13 cellular contexts compared by ENCODE assay signal in genomic region chr16:29852654-29853053, GRCh38. TPM values are rescaled to one million over a fixed set of nuclear protein-coding genes. Genes with fewer than 3 reads are reported as not detected.
DNase-seq lines count a peak whose midpoint lies in the region; ATAC-seq, FAIRE-seq and TF ChIP-seq lines count a peak whose summit lies in the region.
"Had no signal": no experiment of that assay in that cellular context is flagged by ENCODE, and none has a peak within 500 bp of the region (broad histone marks: within the 10 kb centered on the region; RNA-seq: fewer than 3 reads in every experiment).

No MANE protein-coding gene starts in this region.

- H3K9me3 Mint-ChIP-seq in astrocyte (ENCODE audit: unreplicated experiment) = no peaks in the 10 kb centered on the region
- H3K9me3 Mint-ChIP-seq in stimulated activated naive B cell treated with anti-CD40 and anti-IgM and Interleukin-4, amounts not matched to agents 10 μg/mL and 1 μg/mL and 100 μg/mL, for 72 hours = no peaks in the 10 kb centered on the region
- H3K9me3 Mint-ChIP-seq: T-helper 1 cell treated with Interleukin-12 subunit alpha and Interleukin-12 subunit beta and Interleukin-4 antibody, amounts not matched to agents 30 μg/mL and 1 μg/mL, for 36 hours had no signal

- TF ChIP-seq CTCF in astrocyte (IDR thresholded peaks at IDR 0.05; ENCODE audit: insufficient read depth, low read depth, low read length) = no peak

- ATAC-seq in right cardiac atrium = peak; percentile 45 to 53
- no peak for ATAC-seq in stimulated activated naive B cell treated with anti-CD40 and anti-IgM and Interleukin-4, amounts not matched to agents 10 μg/mL and 1 μg/mL and 100 μg/mL, for 72 hours (replicated peaks)
- ATAC-seq in GM21576 (IDR thresholded peaks at IDR 0.05; ENCODE audit: unreplicated experiment) = no peak
- ATAC-seq: left colon had no signal

- H3K36me3 Mint-ChIP-seq in astrocyte (ENCODE audit: low read depth, unreplicated experiment) = peaks cover 2% of the 10 kb centered on the region
- peaks cover 19 to 25% of the 10 kb centered on the region in 2 donors for H3K36me3 Mint-ChIP-seq in stimulated activated naive B cell treated with anti-CD40 and anti-IgM and Interleukin-4, amounts not matched to agents 10 μg/mL and 1 μg/mL and 100 μg/mL, for 72 hours

- H3K36me3 ChIP-seq in astrocyte (ENCODE audit: insufficient read depth, low read length) = peaks cover 5% of the 10 kb centered on the region
- H3K36me3 ChIP-seq: BE2C had no signal

- H3K27ac Mint-ChIP-seq in astrocyte (ENCODE audit: unreplicated experiment) = no peak overlapping the region
- no peak overlapping the region for H3K27ac Mint-ChIP-seq in stimulated activated naive B cell treated with anti-CD40 and anti-IgM and Interleukin-4, amounts not matched to agents 10 μg/mL and 1 μg/mL and 100 μg/mL, for 72 hours
- H3K27ac Mint-ChIP-seq: T-helper 1 cell treated with Interleukin-12 subunit alpha and Interleukin-12 subunit beta and Interleukin-4 antibody, amounts not matched to agents 30 μg/mL and 1 μg/mL, for 36 hours had no signal

- H3K4me2 ChIP-seq in astrocyte (ENCODE audit: low read length) = no peak overlapping the region

- H3K27ac ChIP-seq in astrocyte (ENCODE audit: low read depth, low read length) (no peak overlapping the region), right cardiac atrium (ENCODE audit: low read length) (no peak overlapping the region)
- H3K27ac ChIP-seq: parathyroid adenoma had no signal

- DNase-seq in AG08396 (ENCODE audit: low spot score) = peak; percentile 28
- DNase-seq in astrocyte (ENCODE audit: low read depth) = peak; percentile 22
- DNase-seq in right cardiac atrium = no peak
- DNase-seq in stimulated activated naive B cell treated with anti-CD40 and anti-IgM and Interleukin-4, amounts not matched to agents 10 μg/mL and 1 μg/mL and 100 μg/mL, for 72 hours = no peak
- no peak for DNase-seq in activated naive CD4-positive, alpha-beta T cell (lab: John Stamatoyannopoulos, UW)
- DNase-seq: amniotic stem cell, BE2C, left colon, NCI-H526 had no signal

- H3K27me3 Mint-ChIP-seq in astrocyte (ENCODE audit: low read depth, unreplicated experiment) = no peaks in the 10 kb centered on the region
- H3K27me3 Mint-ChIP-seq in stimulated activated naive B cell treated with anti-CD40 and anti-IgM and Interleukin-4, amounts not matched to agents 10 μg/mL and 1 μg/mL and 100 μg/mL, for 72 hours = no peaks in the 10 kb centered on the region

- H3K9ac ChIP-seq in astrocyte (ENCODE audit: low read length) = no peak overlapping the region
- H3K9ac ChIP-seq: parathyroid adenoma had no signal

- H3K4me1 ChIP-seq in astrocyte (ENCODE audit: insufficient read depth, low read length) (peaks cover 3% of the 10 kb centered on the region), right cardiac atrium (ENCODE audit: control insufficient read depth, insufficient read depth, low read length) (no peaks in the 10 kb centered on the region)
- H3K4me1 ChIP-seq: parathyroid adenoma had no signal

- H3K9me3 ChIP-seq in astrocyte (ENCODE audit: insufficient read depth, low read depth, low read length) = no peaks in the 10 kb centered on the region
- no peaks in the 10 kb centered on the region for H3K9me3 ChIP-seq in right cardiac atrium (ENCODE audit: control insufficient read depth, low read length)
- H3K9me3 ChIP-seq: BE2C had no signal

- peaks cover 12% of the 10 kb centered on the region for H4K20me1 ChIP-seq in astrocyte (ENCODE audit: insufficient read depth, low read length)

- no peak overlapping the region for H2AFZ ChIP-seq in astrocyte (ENCODE audit: low read depth, low read length)
- H2AFZ ChIP-seq: parathyroid adenoma had no signal

- 35% methylated on average over 7 of the region's 7 CpGs for WGBS in right cardiac atrium

- H3K4me1 Mint-ChIP-seq in astrocyte (ENCODE audit: low read depth, unreplicated experiment) = peaks cover 8% of the 10 kb centered on the region
- peaks cover 4 to 5% of the 10 kb centered on the region in 2 donors for H3K4me1 Mint-ChIP-seq in stimulated activated naive B cell treated with anti-CD40 and anti-IgM and Interleukin-4, amounts not matched to agents 10 μg/mL and 1 μg/mL and 100 μg/mL, for 72 hours

- no peaks in the 10 kb centered on the region for H3K27me3 ChIP-seq in astrocyte (ENCODE audit: insufficient read depth, low read length)
- no peaks in the 10 kb centered on the region for H3K27me3 ChIP-seq in right cardiac atrium (ENCODE audit: control insufficient read depth, insufficient read depth)
- H3K27me3 ChIP-seq: BE2C had no signal

- H3K4me3 Mint-ChIP-seq in astrocyte (ENCODE audit: unreplicated experiment) = no peak overlapping the region
- H3K4me3 Mint-ChIP-seq in stimulated activated naive B cell treated with anti-CD40 and anti-IgM and Interleukin-4, amounts not matched to agents 10 μg/mL and 1 μg/mL and 100 μg/mL, for 72 hours = no peak overlapping the region
- H3K4me3 Mint-ChIP-seq: T-helper 1 cell treated with Interleukin-12 subunit alpha and Interleukin-12 subunit beta and Interleukin-4 antibody, amounts not matched to agents 30 μg/mL and 1 μg/mL, for 36 hours had no signal

- intact Hi-C loops in right cardiac atrium (cut with DNase I) = no loop called here

- FAIRE-seq in astrocyte (lab: Jason Lieb, UNC) = no peak
- FAIRE-seq: G401.6 had no signal

- H3K4me3 ChIP-seq in astrocyte (ENCODE audit: insufficient read depth, low read depth, low read length) = no peak overlapping the region
- H3K4me3 ChIP-seq in right cardiac atrium (ENCODE audit: low read length) = no peak overlapping the region

- H3K79me2 ChIP-seq in astrocyte (ENCODE audit: insufficient read depth, low read length) = no peaks in the 10 kb centered on the region
- H3K79me2 ChIP-seq: parathyroid adenoma had no signal

RNA-seq across cellular contexts. Expression of gene CDIPT, which starts 10.4 kb away (rescaled TPM):
- total RNA-seq in astrocyte (88.1 and 92.0 TPM in 2 replicates), right cardiac atrium (100 to 1,000 TPM in 2 of 4 donors, 10 to 100 TPM in 2; 86.7 to 109 (median 99.1) TPM)
- polyA plus RNA-seq in right cardiac atrium = 106 TPM

RNA-seq across cellular contexts. Expression of gene MVP, which starts 32.4 kb away (rescaled TPM):
- total RNA-seq in astrocyte (38.7 and 40.1 TPM in 2 replicates), right cardiac atrium (10 to 100 TPM; 48.2 to 73.9 (median 64.0) TPM)
- polyA plus RNA-seq in right cardiac atrium = 50.6 TPM

RNA-seq across cellular contexts. Expression of gene PAGR1, which starts 36.7 kb away (rescaled TPM):
- total RNA-seq in astrocyte = 20.1 and 20.8 TPM in 2 replicates
- total RNA-seq in right cardiac atrium = 10 to 100 TPM; 13.7 to 20.3 (median 15.2) TPM
- polyA plus RNA-seq in right cardiac atrium = 33.8 TPM

RNA-seq across cellular contexts. Expression of gene PRRT2, which starts 40.7 kb away (rescaled TPM):
- total RNA-seq in astrocyte = 6.2 and 6.7 TPM in 2 replicates
- 1 to 10 TPM; 2.5 to 5.0 (median 4.4) TPM for total RNA-seq in right cardiac atrium
- 4.8 TPM for polyA plus RNA-seq in right cardiac atrium

RNA-seq across cellular contexts. Expression of gene MAZ, which starts 46.3 kb away (rescaled TPM):
- total RNA-seq in astrocyte (216 and 247 TPM in 2 replicates), right cardiac atrium (100 to 1,000 TPM in 3 of 4 donors, 10 to 100 TPM in 1; 82.3 to 113 (median 104) TPM)
- polyA plus RNA-seq in right cardiac atrium = 69.3 TPM

Comparison
In these comparisons a context has a peak if more than half of its experiments do, and no peak if none do; other contexts are left out.
1. DNase-seq: peak in AG08396 (single experiment) and astrocyte (single experiment); none in right cardiac atrium (0 of 3), stimulated activated naive B cell treated with anti-CD40 and anti-IgM and Interleukin-4, amounts not matched to agents 10 μg/mL and 1 μg/mL and 100 μg/mL, for 72 hours (single experiment) and activated naive CD4-positive, alpha-beta T cell (0 of 4).
2. ATAC-seq: peak in right cardiac atrium (2 of 2); none in stimulated activated naive B cell treated with anti-CD40 and anti-IgM and Interleukin-4, amounts not matched to agents 10 μg/mL and 1 μg/mL and 100 μg/mL, for 72 hours (0 of 2) and GM21576 (single experiment).